In genomic region chr20:33736962-33737361, GRCh38 we compare ENCODE assay signal across 23 cellular contexts.
"Had no signal": no experiment of that assay in that cellular context is flagged by ENCODE, and none has a peak within 500 bp of the region (broad histone marks: within the 10 kb centered on the region; RNA-seq: fewer than 3 reads in every experiment).

No MANE protein-coding gene starts in this region.

- H3K27ac Mint-ChIP-seq: nephron progenitor cell had no signal

- FAIRE-seq: endometrium, islet of Langerhans, urothelium cell line had no signal

- H3K4me3 Mint-ChIP-seq: naive thymus-derived CD4-positive, alpha-beta T cell; nephron progenitor cell; type B pancreatic cell had no signal

- H3K27me3 Mint-ChIP-seq: naive thymus-derived CD4-positive, alpha-beta T cell; type B pancreatic cell had no signal

- H3K9me3 ChIP-seq: neutrophil, thyroid gland had no signal

- DNase-seq: cortex of kidney; dorsolateral prefrontal cortex; effector memory CD4-positive, alpha-beta T cell; gastrocnemius medialis; heart right ventricle; hypothalamus; kidney glomerular epithelial cell; naive thymus-derived CD4-positive, alpha-beta T cell; nephron progenitor cell; sigmoid colon; stimulated activated CD4-positive, alpha-beta T cell treated with anti-CD3 and anti-CD28 coated beads, Interleukin-2, amount 100 ng/mL, for 24 hours; stimulated activated CD4-positive, alpha-beta T cell treated with anti-CD3 and anti-CD28 coated beads, Interleukin-4, amount 100 ng/mL, for 4 hours; stimulated activated naive CD4-positive, alpha-beta T cell; stomach; thyroid gland had no signal

- H3K4me3 ChIP-seq: dorsolateral prefrontal cortex, esophagus muscularis mucosa, gastrocnemius medialis, heart right ventricle, sigmoid colon, skin epidermis, stomach, thyroid gland had no signal

- ATAC-seq: gastrocnemius medialis; heart right ventricle; naive thymus-derived CD4-positive, alpha-beta T cell had no signal

- H3K36me3 ChIP-seq: esophagus muscularis mucosa, gastrocnemius medialis, neutrophil, sigmoid colon, thyroid gland had no signal

- H3K27me3 ChIP-seq: dorsolateral prefrontal cortex, esophagus muscularis mucosa, gastrocnemius medialis, heart right ventricle, neutrophil, sigmoid colon, stomach, thyroid gland had no signal

- H3K27ac ChIP-seq: dorsolateral prefrontal cortex, epithelial cell of prostate, esophagus muscularis mucosa, gastrocnemius medialis, heart right ventricle, neutrophil, sigmoid colon, skin epidermis, stomach, thyroid gland had no signal
